In the genomic region with DNA sequence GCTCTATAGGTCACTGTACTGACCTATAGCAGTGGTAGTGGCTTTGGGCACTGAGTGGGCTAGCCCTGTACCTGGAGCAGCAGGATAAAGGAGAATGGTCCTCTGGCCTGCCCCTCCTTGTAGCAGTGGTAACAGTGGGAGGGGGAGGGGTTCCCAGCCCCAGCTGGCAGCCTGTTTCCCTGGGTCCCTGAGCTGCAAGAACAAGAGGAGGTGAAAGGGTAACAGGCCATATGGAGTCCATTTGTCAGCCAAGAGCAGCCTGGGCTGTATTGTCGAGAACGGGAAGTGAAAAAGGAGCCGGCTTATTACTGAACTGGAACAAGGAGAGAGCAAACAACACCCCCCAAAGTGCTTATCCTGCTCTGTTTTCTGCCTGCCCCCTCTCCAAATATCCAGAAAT, we compare ENCODE assay signal across 1 cellular context.
TF ChIP-seq lines count a peak whose summit lies in the region.

No MANE protein-coding gene starts in this region.

TF ChIP-seq in IMR-90, 13 proteins besides CTCF, POLR2A, EP300 and RAD21 (continued from another document):
- no peak for TF ChIP-seq USF2 (IDR thresholded peaks at IDR 0.05; ENCODE audit: low read depth, low read length)
- TF ChIP-seq BHLHE40 (IDR thresholded peaks at IDR 0.05; ENCODE audit: low read depth, low read length) = no peak
- no peak for TF ChIP-seq RCOR1 (IDR thresholded peaks at IDR 0.05; ENCODE audit: insufficient replicate concordance, low read length)
- TF ChIP-seq, protein P1, sequence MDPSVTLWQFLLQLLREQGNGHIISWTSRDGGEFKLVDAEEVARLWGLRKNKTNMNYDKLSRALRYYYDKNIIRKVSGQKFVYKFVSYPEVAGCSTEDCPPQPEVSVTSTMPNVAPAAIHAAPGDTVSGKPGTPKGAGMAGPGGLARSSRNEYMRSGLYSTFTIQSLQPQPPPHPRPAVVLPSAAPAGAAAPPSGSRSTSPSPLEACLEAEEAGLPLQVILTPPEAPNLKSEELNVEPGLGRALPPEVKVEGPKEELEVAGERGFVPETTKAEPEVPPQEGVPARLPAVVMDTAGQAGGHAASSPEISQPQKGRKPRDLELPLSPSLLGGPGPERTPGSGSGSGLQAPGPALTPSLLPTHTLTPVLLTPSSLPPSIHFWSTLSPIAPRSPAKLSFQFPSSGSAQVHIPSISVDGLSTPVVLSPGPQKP (IDR thresholded peaks at IDR 0.05; ENCODE audit: borderline replicate concordance, low read depth, low read length) = no peak
- TF ChIP-seq CEBPB (IDR thresholded peaks at IDR 0.05; ENCODE audit: low read depth, low read length) = no peak
- TF ChIP-seq MAZ (IDR thresholded peaks at IDR 0.05; ENCODE audit: borderline replicate concordance, low read depth, low read length) = no peak
- no peak for TF ChIP-seq SMC3 (IDR thresholded peaks at IDR 0.05; ENCODE audit: low read depth, low read length)
- TF ChIP-seq MAFK (IDR thresholded peaks at IDR 0.05; ENCODE audit: low read depth, low read length) = no peak
- no peak for TF ChIP-seq FOS (IDR thresholded peaks at IDR 0.05; ENCODE audit: low read depth, low read length)
TF ChIP-seq in IMR-90: peak in this region for 0.
